In genomic region chr16:10031473-10031872, GRCh38 we compare ENCODE assay signal across 17 cellular contexts.
DNase-seq lines count a peak whose midpoint lies in the region; ATAC-seq and TF ChIP-seq lines count a peak whose summit lies in the region.
"Had no signal": no experiment of that assay in that cellular context is flagged by ENCODE, and none has a peak within 500 bp of the region (broad histone marks: within the 10 kb centered on the region; RNA-seq: fewer than 3 reads in every experiment).

No MANE protein-coding gene starts in this region.

- ATAC-seq in HG02571 (IDR thresholded peaks at IDR 0.05; ENCODE audit: unreplicated experiment) = no peak
- ATAC-seq: activated naive CD4-positive, alpha-beta T cell treated with anti-CD3 and anti-CD28 coated beads, Interleukin-2, amount 50 U/mL, for 72 hours; lower lobe of right lung had no signal

- CTCF ChIA-PET in AG04449 (lab: Yijun Ruan, JAX) = interaction anchor here (1.0 kb wide), 1 partner anchor 149 kb away, joined by 5 read pairs; no protein-coding TSS in a partner anchor

- DNase-seq in AG04449 (ENCODE audit: low read depth, low spot score) = no peak
- no peak for DNase-seq in WERI-Rb-1
- DNase-seq in foreskin fibroblast = no peak
- no peak for DNase-seq in NCI-H2029 (lab: John Stamatoyannopoulos, UW)
- no peak for DNase-seq in iPS-NIHi7 (ENCODE audit: extremely low spot score)
- DNase-seq in effector CD4-positive, alpha-beta T cell = no peak
- DNase-seq: activated CD4-positive, alpha-beta T cell treated with anti-CD3 and anti-CD28 coated beads for 4 hours; DMS153; lower lobe of right lung; NCI-H446 treated with DMSO at 0.1 percent for 48 hours; occipital lobe had no signal

- no peaks in the 10 kb centered on the region for H3K9me3 ChIP-seq in WERI-Rb-1 (ENCODE audit: severe bottlenecking)
- H3K9me3 ChIP-seq: A549, lower lobe of right lung, right atrium auricular region had no signal

- peak; percentile 59 for TF ChIP-seq CTCF in AG04449 (IDR thresholded peaks at IDR 0.05; ENCODE audit: insufficient read depth, low read length, missing control alignments)
- peak; percentile 21 for TF ChIP-seq CTCF in GM12873 (IDR thresholded peaks at IDR 0.05; ENCODE audit: insufficient read depth, low read depth, low read length, missing control alignments)
- TF ChIP-seq CTCF in WERI-Rb-1 (IDR thresholded peaks at IDR 0.05; ENCODE audit: low read depth, low read length) = peak; percentile 41; the same call in 1 of the 2 replicates
- peak; percentile 50 for TF ChIP-seq CTCF in foreskin fibroblast (IDR thresholded peaks at IDR 0.05; ENCODE audit: low read depth, low read length)

- POLR2A ChIA-PET in AG04449 (lab: Yijun Ruan, JAX) = no interaction called here

- H3K4me3 ChIP-seq in AG04449 (ENCODE audit: low read depth, low read length) = no peak overlapping the region
- no peak overlapping the region for H3K4me3 ChIP-seq in WERI-Rb-1 (ENCODE audit: low read depth, low read length)
- H3K4me3 ChIP-seq in foreskin fibroblast (ENCODE audit: low read depth in 1 of 2, low read length in 2 of 2) = no peak overlapping the region
- H3K4me3 ChIP-seq: A549, hepatocyte, lower lobe of right lung, right atrium auricular region had no signal

- H3K27ac ChIP-seq in WERI-Rb-1 = no peak overlapping the region
- H3K27ac ChIP-seq: A549, hepatocyte, lower lobe of right lung, right atrium auricular region had no signal

- H3K36me3 ChIP-seq in WERI-Rb-1 = no peaks in the 10 kb centered on the region
- H3K36me3 ChIP-seq: lower lobe of right lung, right atrium auricular region had no signal

- H3K27me3 ChIP-seq in WERI-Rb-1 (ENCODE audit: insufficient read depth, low read depth, severe bottlenecking) = no peaks in the 10 kb centered on the region
- H3K27me3 ChIP-seq: hepatocyte, right atrium auricular region had no signal
